ENCODE assay signal across 11 cellular contexts in the genomic region with DNA sequence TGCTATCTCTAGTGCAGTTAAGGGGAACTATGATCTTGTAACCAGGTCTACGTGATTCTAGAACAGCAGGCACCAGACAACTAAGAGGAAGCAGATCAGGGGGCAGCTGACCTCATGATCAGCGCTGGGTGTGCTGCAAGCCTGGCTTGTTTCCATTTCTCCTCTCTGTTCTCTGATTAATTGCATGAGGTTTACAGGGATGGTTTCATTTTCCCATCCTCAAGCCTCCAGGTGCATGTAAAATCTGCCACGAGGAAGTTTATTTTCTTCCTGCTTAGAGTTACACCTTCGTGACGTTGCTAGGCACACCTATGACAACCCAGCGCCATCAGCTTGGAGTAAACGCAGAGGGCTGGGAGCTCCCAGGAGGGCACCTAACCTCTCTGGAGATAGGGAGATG. TPM values are rescaled to one million over a fixed set of nuclear protein-coding genes. Genes with fewer than 3 reads are reported as not detected.
DNase-seq lines count a peak whose midpoint lies in the region; FAIRE-seq and TF ChIP-seq lines count a peak whose summit lies in the region.
"Had no signal": no experiment of that assay in that cellular context is flagged by ENCODE, and none has a peak within 500 bp of the region (broad histone marks: within the 10 kb centered on the region; RNA-seq: fewer than 3 reads in every experiment).

No MANE protein-coding gene starts in this region.

- H3K79me2 ChIP-seq in keratinocyte (ENCODE audit: control insufficient read depth, insufficient read depth, low read length): peaks cover 4% of the 10 kb centered on the region

- peaks cover 17% of the 10 kb centered on the region for H3K4me1 ChIP-seq in keratinocyte (ENCODE audit: control insufficient read depth, extremely low read depth, insufficient read depth, low read length)
- H3K4me1 ChIP-seq in tibial artery: peaks cover 0 to 14% (median 11%) of the 10 kb centered on the region in 4 donors
- H3K4me1 ChIP-seq: SJCRH30 had no signal

- H3K27ac Mint-ChIP-seq in activated CD4-positive, alpha-beta T cell treated with anti-CD3 and anti-CD28 coated beads, Interleukin-2, amount 10 ng/mL, durations not matched to agents 7 days and 5 days: no peak overlapping the region

- H3K9me3 ChIP-seq in keratinocyte (ENCODE audit: control insufficient read depth, low read depth, low read length): no peaks in the 10 kb centered on the region
- no peaks in the 10 kb centered on the region for H3K9me3 ChIP-seq in tibial artery
- H3K9me3 ChIP-seq: SJCRH30 had no signal

- peaks cover 8% of the 10 kb centered on the region for H3K4me1 Mint-ChIP-seq in activated CD4-positive, alpha-beta T cell treated with anti-CD3 and anti-CD28 coated beads, Interleukin-2, amount 10 ng/mL, durations not matched to agents 7 days and 5 days

- H3K36me3 Mint-ChIP-seq in activated CD4-positive, alpha-beta T cell treated with anti-CD3 and anti-CD28 coated beads, Interleukin-2, amount 10 ng/mL, durations not matched to agents 7 days and 5 days (ENCODE audit: low read depth): no peaks in the 10 kb centered on the region

- no peak overlapping the region for H3K4me3 ChIP-seq in keratinocyte (ENCODE audit: control insufficient read depth in 2 of 3, extremely low read depth in 1 of 3, insufficient read depth in 2 of 3, low read depth in 1 of 3, low read length in 3 of 3)
- no peak overlapping the region for H3K4me3 ChIP-seq in tibial artery
- H3K4me3 ChIP-seq: SJCRH30 had no signal

- CTCF ChIA-PET in activated CD4-positive, alpha-beta T cell treated with anti-CD3 and anti-CD28 coated beads, Interleukin-2, amount 10 ng/mL, durations not matched to agents 7 days and 5 days (lab: Charles Lee): no interaction called here

- peak overlapping the region; percentile 60 for H3K4me2 ChIP-seq in keratinocyte (ENCODE audit: control insufficient read depth, extremely low read depth, insufficient read depth, low read depth, low read length)

- no peak for FAIRE-seq in keratinocyte (lab: Jason Lieb, UNC)
- FAIRE-seq: H54 had no signal

- POLR2A ChIA-PET in activated CD4-positive, alpha-beta T cell treated with anti-CD3 and anti-CD28 coated beads, Interleukin-2, amount 10 ng/mL, durations not matched to agents 7 days and 5 days (lab: Charles Lee): no interaction called here

- no peak for TF ChIP-seq CTCF in keratinocyte (optimal IDR thresholded peaks at IDR 0.05 in 1 of 3, IDR thresholded peaks at IDR 0.05 in 1 of 3, conservative IDR thresholded peaks at IDR 0.05 in 1 of 3; ENCODE audit: extremely low read depth in 1 of 3, insufficient read depth in 2 of 3, low read length in 3 of 3)
- TF ChIP-seq CTCF in tibial artery (IDR thresholded peaks at IDR 0.05): no peak

- H3K9ac ChIP-seq in keratinocyte (ENCODE audit: control insufficient read depth, extremely low read depth, insufficient read depth, low read length): no peak overlapping the region

- H3K9me1 ChIP-seq in keratinocyte (ENCODE audit: control insufficient read depth, extremely low read depth, insufficient read depth, low read length): no peaks in the 10 kb centered on the region

- no peak overlapping the region for H3K27ac ChIP-seq in keratinocyte (ENCODE audit: control insufficient read depth, insufficient read depth, low read length)
- no peak overlapping the region for H3K27ac ChIP-seq in tibial artery
- H3K27ac ChIP-seq: SJCRH30 had no signal

- H3K9me3 Mint-ChIP-seq in activated CD4-positive, alpha-beta T cell treated with anti-CD3 and anti-CD28 coated beads, Interleukin-2, amount 10 ng/mL, durations not matched to agents 7 days and 5 days: no peaks in the 10 kb centered on the region

- intact Hi-C loops in tibial artery (cut with DNase I; ENCODE audit: low total_unique reads): no loop called here

- in situ Hi-C loops in G401 (cut with HindIII; ENCODE audit: low sequenced_read_pairs): no loop called here

- H3K4me3 Mint-ChIP-seq in activated CD4-positive, alpha-beta T cell treated with anti-CD3 and anti-CD28 coated beads, Interleukin-2, amount 10 ng/mL, durations not matched to agents 7 days and 5 days: no peak overlapping the region

- peak overlapping the region; percentile 83 for H2AFZ ChIP-seq in keratinocyte (ENCODE audit: control insufficient read depth, low read length)

- dilution Hi-C loops in keratinocyte (cut with MboI; ENCODE audit: extremely low pct_ligation_motif_present, low sequenced_read_pairs): no loop called here

- H4K20me1 ChIP-seq in keratinocyte (ENCODE audit: control insufficient read depth, extremely low read depth, insufficient read depth, low read length): no peaks in the 10 kb centered on the region

- H3K27me3 ChIP-seq in keratinocyte (ENCODE audit: control insufficient read depth, extremely low read depth, insufficient read depth, low read length): no peaks in the 10 kb centered on the region
- H3K27me3 ChIP-seq in tibial artery: no peaks in the 10 kb centered on the region
- H3K27me3 ChIP-seq: SJCRH30 had no signal

- no peaks in the 10 kb centered on the region for H3K27me3 Mint-ChIP-seq in activated CD4-positive, alpha-beta T cell treated with anti-CD3 and anti-CD28 coated beads, Interleukin-2, amount 10 ng/mL, durations not matched to agents 7 days and 5 days

- DNase-seq in Kasumi-1 (lab: John Stamatoyannopoulos, UW) (peak; percentile 47 to 57), RPMI8226 (peak; percentile 93), keratinocyte (ENCODE audit: low read depth, low spot score) (no peak), tibial artery (peak; percentile 44 to 75), germinal center (ENCODE audit: low spot score) (no peak), G401 (ENCODE audit: low spot score) (no peak)
- DNase-seq in activated CD4-positive, alpha-beta T cell treated with anti-CD3 and anti-CD28 coated beads, Interleukin-2, amount 10 ng/mL, durations not matched to agents 7 days and 5 days: no peak
- DNase-seq: activated T-cell treated with anti-CD3 and anti-CD28 coated beads for 4 hours; central memory CD4-positive, alpha-beta T cell; SJCRH30 had no signal

- H3K36me3 ChIP-seq in keratinocyte (ENCODE audit: control insufficient read depth in 2 of 2, extremely low read depth in 1 of 2, insufficient read depth in 2 of 2, low read length in 2 of 2) (peaks cover 0 to under 1% of the 10 kb centered on the region in 2 experiments), tibial artery (peaks cover 0 to 1% (median under 1%) of the 10 kb centered on the region in 3 donors)
- H3K36me3 ChIP-seq: SJCRH30 had no signal

RNA-seq across cellular contexts. Expression of a gene that starts 4.3 kb away (rescaled TPM):
- polyA plus RNA-seq in keratinocyte: 23.0 to 156 TPM (median 126 TPM) in 3 replicates
- 681 TPM for polyA plus RNA-seq in keratinocyte (2011; ENCODE audit: low read depth)
- polyA plus RNA-seq in keratinocyte (2011; cell fraction: cytosol; rRNA removed): 37.9 and 88.7 TPM in 2 replicates
- 26.6 and 37.4 TPM in 2 replicates for polyA plus RNA-seq in keratinocyte (2011; cell fraction: nucleus; rRNA removed)
- polyA plus RNA-seq in keratinocyte (2012; ENCODE audit: low replicate concordance): 64.9 and 202 TPM in 2 replicates
- 3.9 to 10.7 TPM (median 9.7 TPM) in 3 replicates for polyA minus RNA-seq in keratinocyte
- 36.4 TPM for polyA minus RNA-seq in keratinocyte (2011; cell fraction: cytosol; rRNA and poly(A)+ RNA removed)
- 5.9 and 6.7 TPM in 2 replicates for polyA minus RNA-seq in keratinocyte (2011; cell fraction: nucleus; rRNA and poly(A)+ RNA removed)
- total RNA-seq in G401 (2014; rRNA removed; shearing (Covaris generic)): 113 and 153 TPM in 2 replicates
- total RNA-seq in activated CD4-positive, alpha-beta T cell treated with anti-CD3 and anti-CD28 coated beads, Interleukin-2, amount 10 ng/mL, durations not matched to agents 7 days and 5 days: not detected
- total RNA-seq: SJCRH30 had no signal

RNA-seq across cellular contexts. Expression of a gene that starts 10.6 kb away (rescaled TPM):
- polyA plus RNA-seq in keratinocyte: 1.4 to 4.7 TPM (median 3.0 TPM) in 3 replicates
- 19.5 TPM for polyA plus RNA-seq in keratinocyte (2011; ENCODE audit: low read depth)
- 1.2 and 2.2 TPM in 2 replicates for polyA plus RNA-seq in keratinocyte (2011; cell fraction: cytosol; rRNA removed)
- polyA plus RNA-seq in keratinocyte (2011; cell fraction: nucleus; rRNA removed): 5.1 and 6.6 TPM in 2 replicates
- 10.9 and 15.4 TPM in 2 replicates for polyA plus RNA-seq in keratinocyte (2012; ENCODE audit: low replicate concordance)
- 4.0 to 9.4 TPM (median 4.0 TPM) in 3 replicates for polyA minus RNA-seq in keratinocyte
- 6.3 TPM for polyA minus RNA-seq in keratinocyte (2011; cell fraction: cytosol; rRNA and poly(A)+ RNA removed)
- polyA minus RNA-seq in keratinocyte (2011; cell fraction: nucleus; rRNA and poly(A)+ RNA removed): 2.5 and 4.7 TPM in 2 replicates
- total RNA-seq in G401 (2014; rRNA removed; shearing (Covaris generic)): 14.6 and 19.3 TPM in 2 replicates
- total RNA-seq in activated CD4-positive, alpha-beta T cell treated with anti-CD3 and anti-CD28 coated beads, Interleukin-2, amount 10 ng/mL, durations not matched to agents 7 days and 5 days: 10 to 100 TPM; 49.3 to 60.6 TPM

RNA-seq across cellular contexts. Expression of a gene that starts 36.4 kb away (rescaled TPM):
- polyA plus RNA-seq in keratinocyte: not detected in 3 replicates
- polyA plus RNA-seq in keratinocyte (2011; ENCODE audit: low read depth): not detected
- not detected in 2 replicates for polyA plus RNA-seq in keratinocyte (2011; cell fraction: cytosol; rRNA removed)
- polyA plus RNA-seq in keratinocyte (2011; cell fraction: nucleus; rRNA removed): not detected in 2 replicates
- polyA plus RNA-seq in keratinocyte (2012; ENCODE audit: low replicate concordance): not detected in 2 replicates
- polyA minus RNA-seq in keratinocyte: not detected in 3 replicates
- polyA minus RNA-seq in keratinocyte (2011; cell fraction: cytosol; rRNA and poly(A)+ RNA removed): not detected
- not detected in 2 replicates for polyA minus RNA-seq in keratinocyte (2011; cell fraction: nucleus; rRNA and poly(A)+ RNA removed)
- total RNA-seq in G401 (2014; rRNA removed; shearing (Covaris generic)): not detected in 2 replicates
- total RNA-seq in activated CD4-positive, alpha-beta T cell treated with anti-CD3 and anti-CD28 coated beads, Interleukin-2, amount 10 ng/mL, durations not matched to agents 7 days and 5 days: not detected
- total RNA-seq: SJCRH30 had no signal

RNA-seq across cellular contexts. Expression of a gene that starts 48.6 kb away (rescaled TPM):
- polyA plus RNA-seq in keratinocyte: 0.03 to 0.04 TPM in 2 of 3 replicates, not detected in the other
- not detected for polyA plus RNA-seq in keratinocyte (2011; ENCODE audit: low read depth)
- 0.03 and 0.04 TPM in 2 replicates for polyA plus RNA-seq in keratinocyte (2011; cell fraction: cytosol; rRNA removed)
- 0.15 TPM in 2 replicates for polyA plus RNA-seq in keratinocyte (2011; cell fraction: nucleus; rRNA removed)
- 0.03 TPM in 1 of 2 replicates, not detected in the other for polyA plus RNA-seq in keratinocyte (2012; ENCODE audit: low replicate concordance)
- polyA minus RNA-seq in keratinocyte: not detected in 3 replicates
- not detected for polyA minus RNA-seq in keratinocyte (2011; cell fraction: cytosol; rRNA and poly(A)+ RNA removed)
- polyA minus RNA-seq in keratinocyte (2011; cell fraction: nucleus; rRNA and poly(A)+ RNA removed): not detected in 2 replicates
- 0.10 and 0.18 TPM in 2 replicates for total RNA-seq in G401 (2014; rRNA removed; shearing (Covaris generic))
- 10 to 100 TPM; 16.7 to 21.4 TPM for total RNA-seq in activated CD4-positive, alpha-beta T cell treated with anti-CD3 and anti-CD28 coated beads, Interleukin-2, amount 10 ng/mL, durations not matched to agents 7 days and 5 days
- total RNA-seq: SJCRH30 had no signal

RNA-seq across cellular contexts. Expression of a gene that starts 51.2 kb away (rescaled TPM):
- polyA plus RNA-seq in keratinocyte: 12.6 to 21.4 TPM (median 18.7 TPM) in 3 replicates
- polyA plus RNA-seq in keratinocyte (2011; ENCODE audit: low read depth): 15.7 TPM
- 15.8 and 19.3 TPM in 2 replicates for polyA plus RNA-seq in keratinocyte (2011; cell fraction: cytosol; rRNA removed)
- 42.7 and 45.4 TPM in 2 replicates for polyA plus RNA-seq in keratinocyte (2011; cell fraction: nucleus; rRNA removed)
- polyA plus RNA-seq in keratinocyte (2012; ENCODE audit: low replicate concordance): 21.4 and 29.0 TPM in 2 replicates
- polyA minus RNA-seq in keratinocyte: 23.0 to 57.0 TPM (median 24.7 TPM) in 3 replicates
- polyA minus RNA-seq in keratinocyte (2011; cell fraction: cytosol; rRNA and poly(A)+ RNA removed): 19.2 TPM
- polyA minus RNA-seq in keratinocyte (2011; cell fraction: nucleus; rRNA and poly(A)+ RNA removed): 12.3 and 13.7 TPM in 2 replicates
- total RNA-seq in G401 (2014; rRNA removed; shearing (Covaris generic)): 50.2 and 62.7 TPM in 2 replicates
- total RNA-seq in activated CD4-positive, alpha-beta T cell treated with anti-CD3 and anti-CD28 coated beads, Interleukin-2, amount 10 ng/mL, durations not matched to agents 7 days and 5 days: 10 to 100 TPM; 53.4 to 58.4 TPM

Comparison
In these comparisons a context has a peak if more than half of its experiments do, and no peak if none do; other contexts are left out.
1. DNase-seq: peak in Kasumi-1 (2 of 2), RPMI8226 (single experiment) and tibial artery (2 of 2); none in keratinocyte (single experiment), germinal center (single experiment), G401 (single experiment) and activated CD4-positive, alpha-beta T cell treated with anti-CD3 and anti-CD28 coated beads, Interleukin-2, amount 10 ng/mL, durations not matched to agents 7 days and 5 days (single experiment).
2. RNA of a gene that starts 4.3 kb away (total RNA-seq): 113 to 153 TPM in G401; not detected in activated CD4-positive, alpha-beta T cell treated with anti-CD3 and anti-CD28 coated beads, Interleukin-2, amount 10 ng/mL, durations not matched to agents 7 days and 5 days; every median in the first group is over 100 times any median in the second.